In genomic region chr1:222620566-222620965, GRCh38 we compare ENCODE assay signal across 15 cellular contexts. TPM values are rescaled to one million over a fixed set of nuclear protein-coding genes. Genes with fewer than 3 reads are reported as not detected.
DNase-seq lines count a peak whose midpoint lies in the region; ATAC-seq and TF ChIP-seq lines count a peak whose summit lies in the region.
"Had no signal": no experiment of that assay in that cellular context is flagged by ENCODE, and none has a peak within 500 bp of the region (broad histone marks: within the 10 kb centered on the region; RNA-seq: fewer than 3 reads in every experiment).

No MANE protein-coding gene starts in this region.

- no peak for DNase-seq in activated naive CD8-positive, alpha-beta T cell treated with anti-CD3 and anti-CD28 coated beads for 36 hours
- no peak for DNase-seq in activated naive CD8-positive, alpha-beta T cell treated with anti-CD3 and anti-CD28 coated beads, Interleukin-2, amount 50 U/mL, for 24 hours
- DNase-seq in dermis blood vessel endothelial cell: no peak
- no peak for DNase-seq in lower leg skin (ENCODE audit: low spot score in 2 of 2)
- DNase-seq in HCEC 1CT: no peak
- no peak for DNase-seq in stomach
- DNase-seq: activated CD8-positive, alpha-beta memory T cell treated with anti-CD3 and anti-CD28 coated beads, Interleukin-2, amount 50 U/mL, for 48 hours; anterior cingulate cortex; COR-L47; NCI-H2081; transverse colon had no signal

- H3K4me3 ChIP-seq in lower leg skin (ENCODE audit: low read depth, poor library complexity, severe bottlenecking) (no peak overlapping the region), stomach (no peak overlapping the region)
- H3K4me3 ChIP-seq: SK-N-MC, transverse colon had no signal

- ATAC-seq in activated naive CD8-positive, alpha-beta T cell treated with anti-CD3 and anti-CD28 coated beads, Interleukin-2, amount 50 U/mL, for 24 hours: no peak
- peak; percentile 28 for ATAC-seq in HG02623 (IDR thresholded peaks at IDR 0.05; ENCODE audit: unreplicated experiment)
- peak; percentile 58 for ATAC-seq in HG03460 (IDR thresholded peaks at IDR 0.05; ENCODE audit: unreplicated experiment)

- H3K36me3 Mint-ChIP-seq in activated naive CD8-positive, alpha-beta T cell treated with anti-CD3 and anti-CD28 coated beads for 36 hours: peaks cover 13% of the 10 kb centered on the region
- peaks cover 17% of the 10 kb centered on the region for H3K36me3 Mint-ChIP-seq in activated naive CD8-positive, alpha-beta T cell treated with anti-CD3 and anti-CD28 coated beads, Interleukin-2, amount 50 U/mL, for 24 hours (ENCODE audit: low read depth)

- TF ChIP-seq POLR2A in lower leg skin (IDR thresholded peaks at IDR 0.05) (no peak), stomach (IDR thresholded peaks at IDR 0.05) (no peak)

- H3K9me3 Mint-ChIP-seq in activated naive CD8-positive, alpha-beta T cell treated with anti-CD3 and anti-CD28 coated beads for 36 hours: no peaks in the 10 kb centered on the region
- H3K9me3 Mint-ChIP-seq in activated naive CD8-positive, alpha-beta T cell treated with anti-CD3 and anti-CD28 coated beads, Interleukin-2, amount 50 U/mL, for 24 hours: no peaks in the 10 kb centered on the region
- H3K9me3 Mint-ChIP-seq: mesothelial cell of epicardium had no signal

- no peak for TF ChIP-seq CTCF in lower leg skin (IDR thresholded peaks at IDR 0.05)
- TF ChIP-seq CTCF in stomach (IDR thresholded peaks at IDR 0.05): no peak

- no peak overlapping the region for H3K27ac ChIP-seq in stomach
- H3K27ac ChIP-seq: SK-N-MC, transverse colon had no signal

- H3K4me3 Mint-ChIP-seq in activated naive CD8-positive, alpha-beta T cell treated with anti-CD3 and anti-CD28 coated beads for 36 hours: peak overlapping the region; percentile 7
- H3K4me3 Mint-ChIP-seq in activated naive CD8-positive, alpha-beta T cell treated with anti-CD3 and anti-CD28 coated beads, Interleukin-2, amount 50 U/mL, for 24 hours: no peak overlapping the region

- H3K36me3 ChIP-seq in stomach: peaks cover 0 to 42% (median 39%) of the 10 kb centered on the region in 4 donors

- H3K27me3 Mint-ChIP-seq in activated naive CD8-positive, alpha-beta T cell treated with anti-CD3 and anti-CD28 coated beads for 36 hours: peaks cover 6% of the 10 kb centered on the region
- peaks cover 1% of the 10 kb centered on the region for H3K27me3 Mint-ChIP-seq in activated naive CD8-positive, alpha-beta T cell treated with anti-CD3 and anti-CD28 coated beads, Interleukin-2, amount 50 U/mL, for 24 hours

- H3K4me1 Mint-ChIP-seq in activated naive CD8-positive, alpha-beta T cell treated with anti-CD3 and anti-CD28 coated beads for 36 hours: peaks cover 35% of the 10 kb centered on the region
- peaks cover 28% of the 10 kb centered on the region for H3K4me1 Mint-ChIP-seq in activated naive CD8-positive, alpha-beta T cell treated with anti-CD3 and anti-CD28 coated beads, Interleukin-2, amount 50 U/mL, for 24 hours

- no peaks in the 10 kb centered on the region for H3K27me3 ChIP-seq in stomach
- H3K27me3 ChIP-seq: transverse colon had no signal

- no peaks in the 10 kb centered on the region for H3K9me3 ChIP-seq in stomach
- H3K9me3 ChIP-seq: transverse colon had no signal

- no peak for TF ChIP-seq EP300 in stomach (IDR thresholded peaks at IDR 0.05)

- intact Hi-C loops in lower leg skin (cut with DNase I; ENCODE audit: low total_unique reads): no loop called here
- intact Hi-C loops in stomach (cut with DNase I; ENCODE audit: low total_unique reads): no loop called here

- peaks cover 11 to 44% (median 31%) of the 10 kb centered on the region in 4 donors for H3K4me1 ChIP-seq in stomach

- no peak overlapping the region for H3K27ac Mint-ChIP-seq in activated naive CD8-positive, alpha-beta T cell treated with anti-CD3 and anti-CD28 coated beads for 36 hours
- H3K27ac Mint-ChIP-seq in activated naive CD8-positive, alpha-beta T cell treated with anti-CD3 and anti-CD28 coated beads, Interleukin-2, amount 50 U/mL, for 24 hours: no peak overlapping the region
- H3K27ac Mint-ChIP-seq: mesothelial cell of epicardium had no signal

- WGBS in lower leg skin, 2 donors: 79 to 88% methylated on average over 2 of the region's 2 CpGs
- WGBS in stomach, 5 donors: 38 to 62% (median 60%) methylated on average over 2 of the region's 2 CpGs

RNA-seq across cellular contexts. Expression of gene MIA3, which starts 2.7 kb away (rescaled TPM):
- 10 to 100 TPM; 46.8 to 48.6 TPM for total RNA-seq in activated naive CD8-positive, alpha-beta T cell treated with anti-CD3 and anti-CD28 coated beads for 36 hours
- total RNA-seq in dermis blood vessel endothelial cell (44.4 and 45.4 TPM in 2 replicates), lower leg skin (10 to 100 TPM; 25.1 to 57.5 (median 31.5) TPM), stomach (100 to 1,000 TPM in 1 of 5 donors, 10 to 100 TPM in 4; 25.0 to 122 (median 94.6) TPM)
- 10 to 100 TPM in 2 of 3 donors, 1 to 10 TPM in 1; 8.7 to 24.3 (median 15.5) TPM for polyA plus RNA-seq in stomach

RNA-seq across cellular contexts. Expression of gene TAF1A, which starts 30.8 kb away (rescaled TPM):
- 10 to 100 TPM; 20.3 to 23.1 TPM for total RNA-seq in activated naive CD8-positive, alpha-beta T cell treated with anti-CD3 and anti-CD28 coated beads for 36 hours
- total RNA-seq in dermis blood vessel endothelial cell (5.3 and 6.5 TPM in 2 replicates), lower leg skin (1 to 10 TPM; 1.3 to 7.3 (median 2.2) TPM), stomach (10 to 100 TPM in 3 of 5 donors, 1 to 10 TPM in 2; 3.5 to 35.6 (median 17.4) TPM)
- polyA plus RNA-seq in stomach: 1 to 10 TPM; 1.3 to 3.2 (median 1.7) TPM
